Comparison of ENCODE assay signal across 8 cellular contexts in the genomic region with DNA sequence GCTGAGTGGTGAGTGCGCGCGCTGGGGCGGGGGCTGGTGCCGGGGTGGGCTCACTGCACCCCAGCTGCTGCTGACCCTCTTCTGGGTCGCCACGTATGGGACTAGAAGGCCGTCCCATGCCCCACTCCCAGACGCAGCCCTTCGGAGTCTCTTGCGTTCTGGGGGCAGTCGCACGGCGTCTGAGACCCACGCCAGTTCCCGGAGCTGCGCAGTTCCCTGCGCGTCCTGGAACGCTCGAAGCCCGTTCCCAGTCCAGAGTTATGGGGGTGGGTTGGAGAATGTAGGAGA. TPM values are rescaled to one million over a fixed set of nuclear protein-coding genes. Genes with fewer than 3 reads are reported as not detected.
DNase-seq lines count a peak whose midpoint lies in the region; ATAC-seq and TF ChIP-seq lines count a peak whose summit lies in the region.

No MANE protein-coding gene starts in this region.

- no peaks in the 10 kb centered on the region for H3K79me2 ChIP-seq in mammary epithelial cell (ENCODE audit: insufficient read depth, low read length)

- no peaks in the 10 kb centered on the region for H3K27me3 Mint-ChIP-seq in stimulated activated naive CD8-positive, alpha-beta T cell treated with anti-CD3 and anti-CD28 coated beads, Interleukin-15, amount 100 ng/mL, for 72 hours

- intact Hi-C loops in mammary epithelial cell (cut with micrococcal nuclease), result no loop called here
- intact Hi-C loops in left colon (cut with DNase I, micrococcal nuclease), result no loop called here

- H2AFZ ChIP-seq in mammary epithelial cell (ENCODE audit: low read depth, low read length), result peak overlapping the region; percentile 95

- H3K4me3 ChIP-seq in mammary epithelial cell (replicated peaks in 1 of 3; ENCODE audit: insufficient read depth in 1 of 3, low read depth in 2 of 3, low read length in 3 of 3), result peak overlapping the region; percentile 31 to 48 (median 35)

- BruUV-seq in mammary epithelial cell (replicated peaks; lab: Mats Ljungman, UMichigan), result no TSS peak

- in situ Hi-C loops in mammary epithelial cell (cut with MboI; ENCODE audit: low sequenced_read_pairs in 2 of 2), result no loop called here

- TF ChIP-seq CTCF in mammary epithelial cell (conservative IDR thresholded peaks at IDR 0.05 in 1 of 2, IDR thresholded peaks at IDR 0.05 in 1 of 2; ENCODE audit: extremely low read depth in 1 of 2, insufficient read depth in 1 of 2, low read depth in 1 of 2, low read length in 2 of 2), result no peak

- H3K9ac ChIP-seq in mammary epithelial cell (ENCODE audit: insufficient read depth, low read length), result peak overlapping the region; percentile 28

- peak overlapping the region; percentile 89 to 95 for H3K27ac Mint-ChIP-seq in stimulated activated naive CD8-positive, alpha-beta T cell treated with anti-CD3 and anti-CD28 coated beads, Interleukin-15, amount 100 ng/mL, for 72 hours

- peak; percentile 5 for ATAC-seq in left colon
- ATAC-seq in stimulated activated naive CD8-positive, alpha-beta T cell treated with anti-CD3 and anti-CD28 coated beads, Interleukin-15, amount 100 ng/mL, for 72 hours, result no peak

- no peaks in the 10 kb centered on the region for H3K36me3 ChIP-seq in mammary epithelial cell (ENCODE audit: insufficient read depth, low read length)

- WGBS in mammary epithelial cell (ENCODE audit: low coverage, missing lambda C conversion rate), result no CpG with 5 or more reads among the region's 22 CpGs

- H3K9me3 Mint-ChIP-seq in stimulated activated naive CD8-positive, alpha-beta T cell treated with anti-CD3 and anti-CD28 coated beads, Interleukin-15, amount 100 ng/mL, for 72 hours, result no peaks in the 10 kb centered on the region

- peak overlapping the region; percentile 88 for H3K4me2 ChIP-seq in mammary epithelial cell (ENCODE audit: insufficient read depth, low read depth, low read length)

- H3K9me3 ChIP-seq in mammary epithelial cell (replicated peaks; ENCODE audit: insufficient read depth, low read length), result no peaks in the 10 kb centered on the region

- peak overlapping the region; percentile 85 to 90 for H3K4me3 Mint-ChIP-seq in stimulated activated naive CD8-positive, alpha-beta T cell treated with anti-CD3 and anti-CD28 coated beads, Interleukin-15, amount 100 ng/mL, for 72 hours

- H3K4me1 ChIP-seq in mammary epithelial cell (ENCODE audit: insufficient read depth, low read length), result peaks cover 20% of the 10 kb centered on the region

- H3K27ac ChIP-seq in mammary epithelial cell (ENCODE audit: insufficient read depth, low read depth, low read length), result no peak overlapping the region

- CTCF ChIA-PET in mammary epithelial cell (lab: Charles Lee; ENCODE audit: low non-redundant PET), result no interaction called here

- peak; percentile 24 for DNase-seq in DMS79 (lab: John Stamatoyannopoulos, UW)
- DNase-seq in DMS79 treated with DMSO at 0.1 percent for 48 hours (lab: John Stamatoyannopoulos, UW), result no peak
- DNase-seq in mammary epithelial cell, result no peak
- DNase-seq in left colon, result no peak
- peak in 1 of 2 donors; percentile 23 for DNase-seq in stimulated activated naive CD8-positive, alpha-beta T cell treated with anti-CD3 and anti-CD28 coated beads, Interleukin-15, amount 100 ng/mL, for 72 hours
- DNase-seq in globus pallidus (ENCODE audit: low spot score), result no peak
- DNase-seq in GF-D8 (lab: John Stamatoyannopoulos, UW), result no peak
- DNase-seq in stimulated activated CD4-positive, alpha-beta T cell treated with anti-CD3 and anti-CD28 coated beads, Interleukin-2, amount 100 ng/mL, for 24 hours, result no peak

- dilution Hi-C loops in mammary epithelial cell (cut with HindIII; ENCODE audit: low sequenced_read_pairs), result no loop called here

- H3K4me1 Mint-ChIP-seq in stimulated activated naive CD8-positive, alpha-beta T cell treated with anti-CD3 and anti-CD28 coated beads, Interleukin-15, amount 100 ng/mL, for 72 hours, result peaks cover 70% of the 10 kb centered on the region

- no peaks in the 10 kb centered on the region for H4K20me1 ChIP-seq in mammary epithelial cell (ENCODE audit: insufficient read depth, low read length)

- H3K27me3 ChIP-seq in mammary epithelial cell (ENCODE audit: insufficient read depth, low read length), result no peaks in the 10 kb centered on the region

RNA-seq across cellular contexts. Expression of a gene that starts 0.3 kb away (rescaled TPM):
- 10 to 100 TPM in 1 of 2 donors, under 1 TPM in 1; 0.56 to 16.5 TPM for total RNA-seq in mammary epithelial cell
- 6.0 TPM for polyA plus RNA-seq in mammary epithelial cell
- 15.6 TPM for polyA minus RNA-seq in mammary epithelial cell
- 1 to 10 TPM; 1.9 to 4.6 TPM for total RNA-seq in left colon

RNA-seq across cellular contexts. Expression of a gene that starts 26.3 kb away (rescaled TPM):
- total RNA-seq in mammary epithelial cell (not detected), left colon (not detected)
- polyA plus RNA-seq in mammary epithelial cell, result not detected
- not detected for polyA minus RNA-seq in mammary epithelial cell

RNA-seq across cellular contexts. Expression of a gene that starts 28.7 kb away (rescaled TPM):
- total RNA-seq in mammary epithelial cell, result not detected
- 0.23 TPM for polyA plus RNA-seq in mammary epithelial cell
- not detected for polyA minus RNA-seq in mammary epithelial cell
- total RNA-seq in left colon, result not detected
